Comparison of ENCODE assay signal across 1 cellular context in the genomic region with DNA sequence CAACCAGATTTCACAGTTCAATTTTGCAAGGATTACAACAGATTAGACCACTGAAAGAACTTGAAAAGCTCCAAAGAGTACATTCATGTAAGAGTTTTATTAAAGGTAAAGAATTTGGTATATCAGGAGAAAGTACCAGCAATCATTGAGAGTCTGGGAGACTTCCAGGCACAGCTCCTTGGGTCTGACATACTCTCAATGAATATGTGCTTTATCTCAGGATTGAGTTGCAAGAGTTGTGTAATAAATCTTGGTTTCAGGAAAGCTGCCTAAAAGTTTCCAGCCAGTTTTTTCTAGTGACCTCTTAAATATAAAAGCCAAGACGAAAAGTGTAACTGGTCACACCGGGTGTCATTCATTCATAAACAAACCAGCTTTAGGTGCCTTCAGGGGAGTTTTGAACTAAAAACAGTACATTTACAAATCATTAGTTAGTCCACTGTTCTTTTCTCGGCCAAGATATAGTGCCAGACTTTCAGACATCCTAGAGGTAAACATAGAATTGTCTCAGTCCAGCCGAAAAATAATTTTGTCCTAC.
TF ChIP-seq lines count a peak whose summit lies in the region.

No MANE protein-coding gene starts in this region.

TF ChIP-seq in HEK293, 187 proteins besides CTCF, POLR2A, EP300 and RAD21 (continued from another document):
- TF ChIP-seq, protein P1, sequence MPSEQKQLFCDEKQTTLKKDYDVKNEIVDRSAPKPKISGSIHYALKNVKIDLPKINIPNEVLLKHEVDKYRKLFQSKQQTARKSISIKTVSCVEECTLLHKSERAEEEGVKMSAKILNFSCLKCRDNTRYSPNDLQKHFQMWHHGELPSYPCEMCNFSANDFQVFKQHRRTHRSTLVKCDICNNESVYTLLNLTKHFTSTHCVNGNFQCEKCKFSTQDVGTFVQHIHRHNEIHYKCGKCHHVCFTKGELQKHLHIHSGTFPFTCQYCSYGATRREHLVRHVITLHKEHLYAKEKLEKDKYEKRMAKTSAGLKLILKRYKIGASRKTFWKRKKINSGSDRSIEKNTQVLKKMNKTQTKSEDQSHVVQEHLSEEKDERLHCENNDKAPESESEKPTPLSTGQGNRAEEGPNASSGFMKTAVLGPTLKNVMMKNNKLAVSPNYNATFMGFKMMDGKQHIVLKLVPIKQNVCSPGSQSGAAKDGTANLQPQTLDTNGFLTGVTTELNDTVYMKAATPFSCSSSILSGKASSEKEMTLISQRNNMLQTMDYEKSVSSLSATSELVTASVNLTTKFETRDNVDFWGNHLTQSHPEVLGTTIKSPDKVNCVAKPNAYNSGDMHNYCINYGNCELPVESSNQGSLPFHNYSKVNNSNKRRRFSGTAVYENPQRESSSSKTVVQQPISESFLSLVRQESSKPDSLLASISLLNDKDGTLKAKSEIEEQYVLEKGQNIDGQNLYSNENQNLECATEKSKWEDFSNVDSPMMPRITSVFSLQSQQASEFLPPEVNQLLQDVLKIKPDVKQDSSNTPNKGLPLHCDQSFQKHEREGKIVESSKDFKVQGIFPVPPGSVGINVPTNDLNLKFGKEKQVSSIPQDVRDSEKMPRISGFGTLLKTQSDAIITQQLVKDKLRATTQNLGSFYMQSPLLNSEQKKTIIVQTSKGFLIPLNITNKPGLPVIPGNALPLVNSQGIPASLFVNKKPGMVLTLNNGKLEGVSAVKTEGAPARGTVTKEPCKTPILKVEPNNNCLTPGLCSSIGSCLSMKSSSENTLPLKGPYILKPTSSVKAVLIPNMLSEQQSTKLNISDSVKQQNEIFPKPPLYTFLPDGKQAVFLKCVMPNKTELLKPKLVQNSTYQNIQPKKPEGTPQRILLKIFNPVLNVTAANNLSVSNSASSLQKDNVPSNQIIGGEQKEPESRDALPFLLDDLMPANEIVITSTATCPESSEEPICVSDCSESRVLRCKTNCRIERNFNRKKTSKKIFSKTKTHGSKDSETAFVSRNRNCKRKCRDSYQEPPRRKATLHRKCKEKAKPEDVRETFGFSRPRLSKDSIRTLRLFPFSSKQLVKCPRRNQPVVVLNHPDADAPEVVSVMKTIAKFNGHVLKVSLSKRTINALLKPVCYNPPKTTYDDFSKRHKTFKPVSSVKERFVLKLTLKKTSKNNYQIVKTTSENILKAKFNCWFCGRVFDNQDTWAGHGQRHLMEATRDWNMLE (tag by site-specific recombination; conservative IDR thresholded peaks at IDR 0.05; ENCODE audit: low read depth) = no peak
- TF ChIP-seq, protein P2, sequence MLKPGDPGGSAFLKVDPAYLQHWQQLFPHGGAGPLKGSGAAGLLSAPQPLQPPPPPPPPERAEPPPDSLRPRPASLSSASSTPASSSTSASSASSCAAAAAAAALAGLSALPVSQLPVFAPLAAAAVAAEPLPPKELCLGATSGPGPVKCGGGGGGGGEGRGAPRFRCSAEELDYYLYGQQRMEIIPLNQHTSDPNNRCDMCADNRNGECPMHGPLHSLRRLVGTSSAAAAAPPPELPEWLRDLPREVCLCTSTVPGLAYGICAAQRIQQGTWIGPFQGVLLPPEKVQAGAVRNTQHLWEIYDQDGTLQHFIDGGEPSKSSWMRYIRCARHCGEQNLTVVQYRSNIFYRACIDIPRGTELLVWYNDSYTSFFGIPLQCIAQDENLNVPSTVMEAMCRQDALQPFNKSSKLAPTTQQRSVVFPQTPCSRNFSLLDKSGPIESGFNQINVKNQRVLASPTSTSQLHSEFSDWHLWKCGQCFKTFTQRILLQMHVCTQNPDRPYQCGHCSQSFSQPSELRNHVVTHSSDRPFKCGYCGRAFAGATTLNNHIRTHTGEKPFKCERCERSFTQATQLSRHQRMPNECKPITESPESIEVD (tag by site-specific recombination; IDR thresholded peaks at IDR 0.05) = peak; percentile 42
- peak; percentile 54; the same call in 1 of the 2 replicates for TF ChIP-seq FEZF1 (tag by site-specific recombination; IDR thresholded peaks at IDR 0.05)
